Comparison of ENCODE assay signal across 1 cellular context in the genomic region with DNA sequence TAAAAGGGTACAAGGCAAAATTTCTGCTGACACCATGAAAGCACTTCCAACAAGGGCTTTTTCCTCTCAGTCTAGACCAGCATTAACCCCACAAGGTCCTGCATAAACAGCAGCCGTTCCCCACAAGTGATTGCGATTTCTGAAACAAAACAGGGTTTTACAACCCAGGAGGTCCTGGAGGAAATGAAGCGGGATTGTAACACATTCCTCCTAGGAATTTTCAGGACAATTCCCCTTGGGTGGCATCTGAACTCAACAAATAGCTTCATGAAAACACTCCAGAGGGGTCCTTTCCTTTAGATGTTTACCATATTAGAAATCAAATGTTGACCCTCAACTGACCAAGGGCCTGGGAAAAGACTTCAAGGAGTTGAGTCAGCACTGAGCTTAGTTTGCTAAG.
TF ChIP-seq lines count a peak whose summit lies in the region.

No MANE protein-coding gene starts in this region.

TF ChIP-seq in GM23338, 12 proteins besides CTCF, POLR2A, EP300 and RAD21 (continued from another document):
- TF ChIP-seq, protein P1, sequence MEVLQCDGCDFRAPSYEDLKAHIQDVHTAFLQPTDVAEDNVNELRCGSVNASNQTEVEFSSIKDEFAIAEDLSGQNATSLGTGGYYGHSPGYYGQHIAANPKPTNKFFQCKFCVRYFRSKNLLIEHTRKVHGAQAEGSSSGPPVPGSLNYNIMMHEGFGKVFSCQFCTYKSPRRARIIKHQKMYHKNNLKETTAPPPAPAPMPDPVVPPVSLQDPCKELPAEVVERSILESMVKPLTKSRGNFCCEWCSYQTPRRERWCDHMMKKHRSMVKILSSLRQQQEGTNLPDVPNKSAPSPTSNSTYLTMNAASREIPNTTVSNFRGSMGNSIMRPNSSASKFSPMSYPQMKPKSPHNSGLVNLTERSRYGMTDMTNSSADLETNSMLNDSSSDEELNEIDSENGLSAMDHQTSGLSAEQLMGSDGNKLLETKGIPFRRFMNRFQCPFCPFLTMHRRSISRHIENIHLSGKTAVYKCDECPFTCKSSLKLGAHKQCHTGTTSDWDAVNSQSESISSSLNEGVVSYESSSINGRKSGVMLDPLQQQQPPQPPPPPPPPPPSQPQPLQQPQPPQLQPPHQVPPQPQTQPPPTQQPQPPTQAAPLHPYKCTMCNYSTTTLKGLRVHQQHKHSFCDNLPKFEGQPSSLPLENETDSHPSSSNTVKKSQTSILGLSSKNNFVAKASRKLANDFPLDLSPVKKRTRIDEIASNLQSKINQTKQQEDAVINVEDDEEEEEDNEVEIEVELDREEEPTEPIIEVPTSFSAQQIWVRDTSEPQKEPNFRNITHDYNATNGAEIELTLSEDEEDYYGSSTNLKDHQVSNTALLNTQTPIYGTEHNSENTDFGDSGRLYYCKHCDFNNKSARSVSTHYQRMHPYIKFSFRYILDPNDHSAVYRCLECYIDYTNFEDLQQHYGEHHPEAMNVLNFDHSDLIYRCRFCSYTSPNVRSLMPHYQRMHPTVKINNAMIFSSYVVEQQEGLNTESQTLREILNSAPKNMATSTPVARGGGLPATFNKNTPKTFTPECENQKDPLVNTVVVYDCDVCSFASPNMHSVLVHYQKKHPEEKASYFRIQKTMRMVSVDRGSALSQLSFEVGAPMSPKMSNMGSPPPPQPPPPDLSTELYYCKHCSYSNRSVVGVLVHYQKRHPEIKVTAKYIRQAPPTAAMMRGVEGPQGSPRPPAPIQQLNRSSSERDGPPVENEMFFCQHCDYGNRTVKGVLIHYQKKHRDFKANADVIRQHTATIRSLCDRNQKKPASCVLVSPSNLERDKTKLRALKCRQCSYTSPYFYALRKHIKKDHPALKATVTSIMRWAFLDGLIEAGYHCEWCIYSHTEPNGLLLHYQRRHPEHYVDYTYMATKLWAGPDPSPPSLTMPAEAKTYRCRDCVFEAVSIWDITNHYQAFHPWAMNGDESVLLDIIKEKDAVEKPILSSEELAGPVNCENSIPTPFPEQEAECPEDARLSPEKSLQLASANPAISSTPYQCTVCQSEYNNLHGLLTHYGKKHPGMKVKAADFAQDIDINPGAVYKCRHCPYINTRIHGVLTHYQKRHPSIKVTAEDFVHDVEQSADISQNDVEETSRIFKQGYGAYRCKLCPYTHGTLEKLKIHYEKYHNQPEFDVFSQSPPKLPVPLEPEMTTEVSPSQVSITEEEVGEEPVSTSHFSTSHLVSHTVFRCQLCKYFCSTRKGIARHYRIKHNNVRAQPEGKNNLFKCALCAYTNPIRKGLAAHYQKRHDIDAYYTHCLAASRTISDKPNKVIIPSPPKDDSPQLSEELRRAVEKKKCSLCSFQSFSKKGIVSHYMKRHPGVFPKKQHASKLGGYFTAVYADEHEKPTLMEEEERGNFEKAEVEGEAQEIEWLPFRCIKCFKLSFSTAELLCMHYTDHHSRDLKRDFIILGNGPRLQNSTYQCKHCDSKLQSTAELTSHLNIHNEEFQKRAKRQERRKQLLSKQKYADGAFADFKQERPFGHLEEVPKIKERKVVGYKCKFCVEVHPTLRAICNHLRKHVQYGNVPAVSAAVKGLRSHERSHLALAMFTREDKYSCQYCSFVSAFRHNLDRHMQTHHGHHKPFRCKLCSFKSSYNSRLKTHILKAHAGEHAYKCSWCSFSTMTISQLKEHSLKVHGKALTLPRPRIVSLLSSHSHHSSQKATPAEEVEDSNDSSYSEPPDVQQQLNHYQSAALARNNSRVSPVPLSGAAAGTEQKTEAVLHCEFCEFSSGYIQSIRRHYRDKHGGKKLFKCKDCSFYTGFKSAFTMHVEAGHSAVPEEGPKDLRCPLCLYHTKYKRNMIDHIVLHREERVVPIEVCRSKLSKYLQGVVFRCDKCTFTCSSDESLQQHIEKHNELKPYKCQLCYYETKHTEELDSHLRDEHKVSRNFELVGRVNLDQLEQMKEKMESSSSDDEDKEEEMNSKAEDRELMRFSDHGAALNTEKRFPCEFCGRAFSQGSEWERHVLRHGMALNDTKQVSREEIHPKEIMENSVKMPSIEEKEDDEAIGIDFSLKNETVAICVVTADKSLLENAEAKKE (CRISPR knock-in tag; IDR thresholded peaks at IDR 0.05) = no peak
- TF ChIP-seq EZH2phosphoT487 (IDR thresholded peaks at IDR 0.05; ENCODE audit: unreplicated experiment) (no peak), ZNF331 (CRISPR knock-in tag; IDR thresholded peaks at IDR 0.05; ENCODE audit: low read depth) (no peak), ZNF114 (CRISPR knock-in tag; IDR thresholded peaks at IDR 0.05) (no peak), EZH2 (IDR thresholded peaks at IDR 0.05; ENCODE audit: low read depth, unreplicated experiment) (no peak), CREB1 (CRISPR knock-in tag; IDR thresholded peaks at IDR 0.05; ENCODE audit: low read depth) (no peak), JUNB (IDR thresholded peaks at IDR 0.05; ENCODE audit: unreplicated experiment) (no peak), STAT1 (IDR thresholded peaks at IDR 0.05; ENCODE audit: unreplicated experiment) (no peak), POLR2AphosphoS5 (IDR thresholded peaks at IDR 0.05; ENCODE audit: low read depth) (no peak)
- TF ChIP-seq, protein P2, sequence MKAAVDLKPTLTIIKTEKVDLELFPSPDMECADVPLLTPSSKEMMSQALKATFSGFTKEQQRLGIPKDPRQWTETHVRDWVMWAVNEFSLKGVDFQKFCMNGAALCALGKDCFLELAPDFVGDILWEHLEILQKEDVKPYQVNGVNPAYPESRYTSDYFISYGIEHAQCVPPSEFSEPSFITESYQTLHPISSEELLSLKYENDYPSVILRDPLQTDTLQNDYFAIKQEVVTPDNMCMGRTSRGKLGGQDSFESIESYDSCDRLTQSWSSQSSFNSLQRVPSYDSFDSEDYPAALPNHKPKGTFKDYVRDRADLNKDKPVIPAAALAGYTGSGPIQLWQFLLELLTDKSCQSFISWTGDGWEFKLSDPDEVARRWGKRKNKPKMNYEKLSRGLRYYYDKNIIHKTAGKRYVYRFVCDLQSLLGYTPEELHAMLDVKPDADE (IDR thresholded peaks at IDR 0.05) = no peak
